28 cellular contexts compared by ENCODE assay signal in the genomic region with DNA sequence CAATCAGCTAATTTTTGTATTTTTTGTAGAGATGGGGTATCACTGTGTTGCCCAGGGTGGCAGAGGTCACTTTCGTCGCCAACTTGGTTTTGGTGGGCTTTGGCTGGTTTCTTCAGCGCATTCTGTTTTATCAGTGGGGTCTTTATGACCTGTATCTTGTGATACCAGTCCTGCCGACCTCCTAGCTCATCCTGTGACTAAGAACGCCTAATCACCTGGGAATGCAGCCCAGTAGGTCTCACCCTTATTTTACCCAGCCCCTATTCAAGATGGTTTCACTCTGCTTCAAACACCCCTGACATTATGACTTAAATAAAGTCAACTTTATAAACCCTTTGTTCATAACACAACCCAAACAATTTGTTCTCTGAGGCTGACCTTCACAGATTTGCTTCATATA. TPM values are rescaled to one million over a fixed set of nuclear protein-coding genes. Genes with fewer than 3 reads are reported as not detected.
"Had no signal": no experiment of that assay in that cellular context is flagged by ENCODE, and none has a peak within 500 bp of the region (broad histone marks: within the 10 kb centered on the region; RNA-seq: fewer than 3 reads in every experiment).

No MANE protein-coding gene starts in this region.

- H3K4me3 ChIP-seq: adrenal gland, MG63, PC-9 had no signal

- H3K9me3 Mint-ChIP-seq: activated naive CD4-positive, alpha-beta T cell treated with anti-CD3 and anti-CD28 coated beads, Interleukin-2, amount 50 U/mL, for 72 hours had no signal

- H3K27ac Mint-ChIP-seq: activated CD8-positive, alpha-beta T cell treated with anti-CD3 and anti-CD28 coated beads for 36 hours; activated naive CD4-positive, alpha-beta T cell treated with anti-CD3 and anti-CD28 coated beads for 36 hours; activated naive CD4-positive, alpha-beta T cell treated with anti-CD3 and anti-CD28 coated beads, Interleukin-2, amount 50 U/mL, for 72 hours; activated T-cell treated with anti-CD3 and anti-CD28 coated beads, Interleukin-2, amount 50 U/mL, for 24 hours; activated T-helper 1 cell treated with anti-CD3 and anti-CD28 coated beads, Interleukin-12 subunit alpha, Interleukin-12 subunit beta, Interleukin-2, Interleukin-4 antibody, amounts not matched to agents 30 ng/mL and 10 ng/mL and 1 ng/mL, durations not matched to agents 14 hours and 24 hours and 36 hours; brain had no signal

- FAIRE-seq: RCC 7860 had no signal

- H3K4me3 Mint-ChIP-seq: activated CD8-positive, alpha-beta T cell treated with anti-CD3 and anti-CD28 coated beads for 36 hours; activated naive CD4-positive, alpha-beta T cell treated with anti-CD3 and anti-CD28 coated beads for 36 hours; activated T-cell treated with anti-CD3 and anti-CD28 coated beads, Interleukin-2, amount 50 U/mL, for 24 hours; activated T-helper 1 cell treated with anti-CD3 and anti-CD28 coated beads, Interleukin-12 subunit alpha, Interleukin-12 subunit beta, Interleukin-2, Interleukin-4 antibody, amounts not matched to agents 30 ng/mL and 10 ng/mL and 1 ng/mL, durations not matched to agents 14 hours and 24 hours and 36 hours had no signal

- DNase-seq: activated CD4-positive, alpha-beta T cell treated with anti-CD3 and anti-CD28 coated beads for 1 hour; activated CD4-positive, CD25-positive, alpha-beta regulatory T cell; activated gamma-delta T cell treated with Interleukin-2 at 50 U/mL for 16 hours; activated T-cell treated with anti-CD3 and anti-CD28 coated beads, Interleukin-2, amount 50 U/mL, for 24 hours; Kasumi-1; KG1; MG63; NCI-H1048; NCI-H1105 treated with DMSO at 0.1 percent for 48 hours; NCI-H1436; NCI-H1694; NCI-H2029; NCI-H345; NCI-H524 treated with DMSO at 0.1 percent for 48 hours; NCI-H748 treated with DMSO at 0.1 percent for 48 hours; NK-92 treated with Interleukin-12 subunit alpha and Interleukin-12 subunit beta, amount 100 ng/mL, for 24 hours; SIG-M5; SW 1271; T-helper 9 cell had no signal

- H3K27me3 ChIP-seq: adrenal gland, MG63 had no signal

- H3K36me3 ChIP-seq: adrenal gland, MG63 had no signal

RNA-seq across cellular contexts. Expression of a gene that starts 3.0 kb away (rescaled TPM):
- total RNA-seq: NCI-H460 had no signal

RNA-seq across cellular contexts. Expression of a gene that starts 8.7 kb away (rescaled TPM):
- total RNA-seq: NCI-H460 had no signal

RNA-seq across cellular contexts. Expression of a gene that starts 20.3 kb away (rescaled TPM):
- total RNA-seq: NCI-H460 had no signal
